In the genomic region with DNA sequence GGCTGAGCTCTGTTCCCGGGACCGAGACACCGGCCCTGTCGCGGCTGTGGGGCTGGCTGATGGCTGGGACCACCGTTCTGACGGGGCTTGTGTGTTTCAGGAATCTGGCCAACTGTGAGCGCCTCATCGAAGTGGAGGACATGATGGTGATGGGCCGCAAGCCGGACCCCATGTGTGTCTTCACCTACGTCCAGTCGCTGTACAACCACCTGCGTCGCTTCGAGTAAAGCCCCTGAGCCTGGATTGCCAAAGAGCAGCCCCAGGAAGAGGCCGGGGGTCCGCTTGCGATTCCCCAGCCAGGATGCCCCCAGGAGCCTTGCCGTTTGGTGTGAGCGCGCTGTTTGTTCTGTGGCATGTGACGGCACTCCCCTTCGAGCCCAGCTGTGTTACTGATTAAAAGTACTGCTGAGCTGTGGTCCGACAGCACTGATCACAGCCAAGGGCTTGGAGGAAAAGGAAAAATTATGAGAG, we compare ENCODE assay signal across 19 cellular contexts. TPM values are rescaled to one million over a fixed set of nuclear protein-coding genes. Genes with fewer than 3 reads are reported as not detected.
DNase-seq lines count a peak whose midpoint lies in the region; ATAC-seq and TF ChIP-seq lines count a peak whose summit lies in the region.
"Had no signal": no experiment of that assay in that cellular context is flagged by ENCODE, and none has a peak within 500 bp of the region (broad histone marks: within the 10 kb centered on the region; RNA-seq: fewer than 3 reads in every experiment).

No MANE protein-coding gene starts in this region.

- peaks cover 21% of the 10 kb centered on the region for H3K36me3 Mint-ChIP-seq in mesothelial cell of epicardium
- H3K36me3 Mint-ChIP-seq: natural killer cell had no signal

- H3K4me1 Mint-ChIP-seq in mesothelial cell of epicardium = peaks cover 74% of the 10 kb centered on the region
- H3K4me1 Mint-ChIP-seq: activated B cell treated with CpG ODN at 0.5 μM for 24 hours; natural killer cell; stimulated activated effector memory CD8-positive, alpha-beta T cell treated with anti-CD3 and anti-CD28 coated beads, Interleukin-12 subunit alpha, Interleukin-12 subunit beta, amount 100 ng/mL, for 72 hours had no signal

- no peaks in the 10 kb centered on the region for H3K36me3 ChIP-seq in HUES6 (ENCODE audit: control insufficient read depth, insufficient read depth, low read length)
- H3K36me3 ChIP-seq in esophagus muscularis mucosa = no peaks in the 10 kb centered on the region
- H3K36me3 ChIP-seq in stomach = no peaks in the 10 kb centered on the region
- H3K36me3 ChIP-seq: BE2C had no signal

- H3K9me3 Mint-ChIP-seq in mesothelial cell of epicardium = no peaks in the 10 kb centered on the region
- H3K9me3 Mint-ChIP-seq: activated B cell treated with CpG ODN at 0.5 μM for 24 hours; activated T-cell treated with anti-CD3 and anti-CD28 coated beads, Interleukin-2, amount 50 U/mL, for 24 hours; natural killer cell; stimulated activated effector memory CD8-positive, alpha-beta T cell treated with anti-CD3 and anti-CD28 coated beads, Interleukin-12 subunit alpha, Interleukin-12 subunit beta, amount 100 ng/mL, for 72 hours had no signal

- H3K4me1 ChIP-seq in HUES6 (ENCODE audit: control insufficient read depth, insufficient read depth, low read length) (peaks cover 21% of the 10 kb centered on the region), esophagus muscularis mucosa (peaks cover 27 to 62% (median 56%) of the 10 kb centered on the region in 4 donors), stomach (peaks cover 17 to 55% (median 25%) of the 10 kb centered on the region in 4 donors)

- TF ChIP-seq CTCF in esophagus muscularis mucosa (IDR thresholded peaks at IDR 0.05) = no peak
- no peak for TF ChIP-seq CTCF in mesothelial cell of epicardium (IDR thresholded peaks at IDR 0.05; ENCODE audit: unreplicated experiment)
- TF ChIP-seq CTCF in stomach (IDR thresholded peaks at IDR 0.05) = no peak

- H3K27me3 ChIP-seq in HUES6 (ENCODE audit: control insufficient read depth, insufficient read depth, low read length) (no peaks in the 10 kb centered on the region), esophagus muscularis mucosa (no peaks in the 10 kb centered on the region), stomach (no peaks in the 10 kb centered on the region)
- H3K27me3 ChIP-seq: BE2C had no signal

- H3K27me3 Mint-ChIP-seq in mesothelial cell of epicardium (ENCODE audit: low read depth) = no peaks in the 10 kb centered on the region

- H3K9ac ChIP-seq in HUES6 (ENCODE audit: low read length) = no peak overlapping the region
- H3K9ac ChIP-seq: KMS-11 had no signal

- no peaks in the 10 kb centered on the region for H3K9me3 ChIP-seq in HUES6 (ENCODE audit: control insufficient read depth, insufficient read depth, low read depth, low read length)
- no peaks in the 10 kb centered on the region for H3K9me3 ChIP-seq in esophagus muscularis mucosa
- H3K9me3 ChIP-seq in stomach = no peaks in the 10 kb centered on the region
- H3K9me3 ChIP-seq: BE2C had no signal

- DNase-seq in esophagus muscularis mucosa (ENCODE audit: extremely low spot score) = no peak
- DNase-seq in mesothelial cell of epicardium (ENCODE audit: low spot score in 2 of 2, unreplicated experiment in 2 of 2) = no peak
- no peak for DNase-seq in stomach
- DNase-seq in midbrain (lab: John Stamatoyannopoulos, UW) = no peak
- DNase-seq in NCI-H748 (lab: John Stamatoyannopoulos, UW; ENCODE audit: unreplicated experiment) = no peak
- DNase-seq in NCI-H774 (lab: John Stamatoyannopoulos, UW) = no peak
- DNase-seq: activated B cell treated with CpG ODN at 0.5 μM for 24 hours; activated T-cell treated with anti-CD3 and anti-CD28 coated beads, Interleukin-2, amount 50 U/mL, for 24 hours; BE2C; natural killer cell; NCI-H1930; NK-92 treated with Interleukin-12 subunit alpha and Interleukin-12 subunit beta, amount 100 ng/mL, for 24 hours; stimulated activated CD4-positive, alpha-beta T cell treated with anti-CD3 and anti-CD28 coated beads, Interleukin-1b, Interleukin-23, amount 100 ng/mL, for 48 hours had no signal

- no peak for ATAC-seq in GM19467 (IDR thresholded peaks at IDR 0.05; ENCODE audit: unreplicated experiment)
- ATAC-seq: natural killer cell; SK-N-SH treated with all-trans-retinoic acid at 6 μM for 48 hours; stimulated activated effector memory CD8-positive, alpha-beta T cell treated with anti-CD3 and anti-CD28 coated beads, Interleukin-12 subunit alpha, Interleukin-12 subunit beta, amount 100 ng/mL, for 72 hours had no signal

- H3K4me3 Mint-ChIP-seq in mesothelial cell of epicardium = peak overlapping the region; percentile 32
- H3K4me3 Mint-ChIP-seq: activated B cell treated with CpG ODN at 0.5 μM for 24 hours; activated T-cell treated with anti-CD3 and anti-CD28 coated beads, Interleukin-2, amount 50 U/mL, for 24 hours; natural killer cell; stimulated activated effector memory CD8-positive, alpha-beta T cell treated with anti-CD3 and anti-CD28 coated beads, Interleukin-12 subunit alpha, Interleukin-12 subunit beta, amount 100 ng/mL, for 72 hours had no signal

- WGBS in esophagus muscularis mucosa = 73% methylated on average over 16 of the region's 25 CpGs
- WGBS in stomach, 5 donors = 56 to 66% (median 61%) methylated on average over 19 to 25 of the region's 25 CpGs

- peak overlapping the region; percentile 98 for H3K27ac Mint-ChIP-seq in mesothelial cell of epicardium
- H3K27ac Mint-ChIP-seq: activated B cell treated with CpG ODN at 0.5 μM for 24 hours; activated T-cell treated with anti-CD3 and anti-CD28 coated beads, Interleukin-2, amount 50 U/mL, for 24 hours; natural killer cell; stimulated activated effector memory CD8-positive, alpha-beta T cell treated with anti-CD3 and anti-CD28 coated beads, Interleukin-12 subunit alpha, Interleukin-12 subunit beta, amount 100 ng/mL, for 72 hours had no signal

- intact Hi-C loops in esophagus muscularis mucosa (cut with DNase I) (no loop called here), stomach (cut with DNase I; ENCODE audit: low total_unique reads) (no loop called here)

- no peak overlapping the region for H3K4me3 ChIP-seq in HUES6 (ENCODE audit: low read depth, low read length)
- H3K4me3 ChIP-seq in esophagus muscularis mucosa = no peak overlapping the region
- H3K4me3 ChIP-seq in stomach = no peak overlapping the region

- TF ChIP-seq EP300 in esophagus muscularis mucosa (IDR thresholded peaks at IDR 0.05) = no peak
- no peak for TF ChIP-seq EP300 in stomach (IDR thresholded peaks at IDR 0.05)

- TF ChIP-seq POLR2A in esophagus muscularis mucosa (IDR thresholded peaks at IDR 0.05; ENCODE audit: low read depth) (no peak), stomach (IDR thresholded peaks at IDR 0.05) (no peak)

- H3K27ac ChIP-seq in HUES6 (ENCODE audit: low read depth, low read length) (peak overlapping the region; percentile 28; the same call in 1 of the 2 replicates), esophagus muscularis mucosa (replicated peaks in 1 of 4) (peak overlapping the region; percentile 67 to 82 (median 76)), stomach (peak overlapping the region; percentile 50 to 75 (median 61))
- H3K27ac ChIP-seq: epithelial cell of prostate, KMS-11 had no signal

RNA-seq across cellular contexts. Expression of gene SMTNL2, which starts 23.0 kb away (rescaled TPM):
- total RNA-seq in esophagus muscularis mucosa = 1 to 10 TPM; 3.0 to 7.2 (median 4.7) TPM
- total RNA-seq in mesothelial cell of epicardium = 64.8 to 68.2 TPM (median 65.7 TPM) in 3 replicates
- 1 to 10 TPM in 2 of 5 donors, not detected in 3; 1.1 to 1.9 TPM for total RNA-seq in stomach
- 1 to 10 TPM in 1 of 3 donors, under 1 TPM in 1, not detected in 1; 0.50 to 1.9 TPM for polyA plus RNA-seq in stomach
- total RNA-seq: activated B cell treated with CpG ODN at 0.5 μM for 24 hours, natural killer cell had no signal

RNA-seq across cellular contexts. Expression of gene ALOX15, which starts 34.2 kb away (rescaled TPM):
- total RNA-seq in esophagus muscularis mucosa (not detected), mesothelial cell of epicardium (0.18 to 0.45 TPM (median 0.36 TPM) in 3 replicates), stomach (1 to 10 TPM in 2 of 5 donors, not detected in 3; 1.2 to 3.1 TPM)
- under 1 TPM in 1 of 3 donors, not detected in 2; 0.03 TPM for polyA plus RNA-seq in stomach
- total RNA-seq: activated B cell treated with CpG ODN at 0.5 μM for 24 hours, natural killer cell had no signal

RNA-seq across cellular contexts. Expression of gene GGT6, which starts 46.9 kb away (rescaled TPM):
- total RNA-seq in esophagus muscularis mucosa (not detected), mesothelial cell of epicardium (0.09 to 0.27 TPM (median 0.22 TPM) in 3 replicates), stomach (100 to 1,000 TPM in 1 of 5 donors, 10 to 100 TPM in 3, 1 to 10 TPM in 1; 5.8 to 147 (median 11.6) TPM)
- 10 to 100 TPM in 2 of 3 donors, 1 to 10 TPM in 1; 4.4 to 22.2 (median 18.8) TPM for polyA plus RNA-seq in stomach
- total RNA-seq: activated B cell treated with CpG ODN at 0.5 μM for 24 hours, natural killer cell had no signal

RNA-seq across cellular contexts. Expression of gene MYBBP1A, which starts 52.1 kb away (rescaled TPM):
- total RNA-seq in esophagus muscularis mucosa (10 to 100 TPM; 31.6 to 45.4 (median 36.1) TPM), mesothelial cell of epicardium (69.5 to 74.6 TPM (median 73.5 TPM) in 3 replicates), stomach (100 to 1,000 TPM in 2 of 5 donors, 10 to 100 TPM in 3; 38.6 to 237 (median 73.2) TPM)
- 10 to 100 TPM; 14.1 to 32.2 (median 21.5) TPM for polyA plus RNA-seq in stomach
